ENCODE assay signal across 30 cellular contexts in the genomic region with DNA sequence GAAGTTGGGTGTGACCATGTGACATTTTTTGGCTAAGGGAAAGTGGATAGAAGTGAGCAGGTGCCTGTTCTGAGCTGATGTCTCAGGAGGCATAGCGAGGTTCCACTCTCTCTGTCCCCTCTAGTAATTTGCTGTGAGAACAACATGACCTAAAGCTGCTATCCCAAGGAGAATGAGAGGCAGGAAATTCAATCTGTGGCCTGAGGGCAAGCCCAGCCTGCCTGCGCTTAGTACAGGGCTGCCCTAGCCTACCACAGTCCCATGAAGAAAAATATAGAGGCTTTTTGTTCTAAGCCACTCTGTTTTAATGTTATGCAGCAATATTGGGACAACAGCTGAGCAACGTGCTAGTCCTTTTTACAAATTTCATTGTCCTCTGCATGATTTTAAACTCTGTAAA.
"Had no signal": no experiment of that assay in that cellular context is flagged by ENCODE, and none has a peak within 500 bp of the region (broad histone marks: within the 10 kb centered on the region; RNA-seq: fewer than 3 reads in every experiment).

No MANE protein-coding gene starts in this region.

- H3K9me3 Mint-ChIP-seq: activated naive CD4-positive, alpha-beta T cell treated with anti-CD3 and anti-CD28 coated beads for 36 hours; activated naive CD8-positive, alpha-beta T cell treated with anti-CD3 and anti-CD28 coated beads for 36 hours; brain; type B pancreatic cell had no signal

- H3K27me3 Mint-ChIP-seq: type B pancreatic cell had no signal

- H3K4me1 ChIP-seq: ascending aorta, colonic mucosa, gastroesophageal sphincter, prostate gland had no signal

- H3K4me3 ChIP-seq: adrenal gland, ascending aorta, cardiac muscle cell, colonic mucosa, gastroesophageal sphincter, ovary, prostate gland, skin epidermis, uterus had no signal

- H3K9me3 ChIP-seq: adrenal gland, ascending aorta, colonic mucosa, gastroesophageal sphincter, ovary, prostate gland, uterus had no signal

- H3K27ac ChIP-seq: adrenal gland, ascending aorta, cardiac muscle cell, colonic mucosa, gastroesophageal sphincter, ovary, prostate gland, skin epidermis had no signal

- H3K4me1 Mint-ChIP-seq: activated naive CD8-positive, alpha-beta T cell treated with anti-CD3 and anti-CD28 coated beads for 36 hours; immature natural killer cell; natural killer cell; stimulated activated effector memory CD8-positive, alpha-beta T cell treated with anti-CD3 and anti-CD28 coated beads, Interleukin-12 subunit alpha, Interleukin-12 subunit beta, amount 100 ng/mL, for 72 hours; stimulated activated naive CD8-positive, alpha-beta T cell treated with anti-CD3 and anti-CD28 coated beads, Interleukin-15, amount 100 ng/mL, for 72 hours had no signal

- H3K4me3 Mint-ChIP-seq: activated naive CD4-positive, alpha-beta T cell treated with anti-CD3 and anti-CD28 coated beads for 36 hours; activated naive CD8-positive, alpha-beta T cell treated with anti-CD3 and anti-CD28 coated beads for 36 hours; brain; immature natural killer cell; natural killer cell; stimulated activated effector memory CD8-positive, alpha-beta T cell treated with anti-CD3 and anti-CD28 coated beads, Interleukin-12 subunit alpha, Interleukin-12 subunit beta, amount 100 ng/mL, for 72 hours; stimulated activated naive CD8-positive, alpha-beta T cell treated with anti-CD3 and anti-CD28 coated beads, Interleukin-15, amount 100 ng/mL, for 72 hours; type B pancreatic cell had no signal

- H3K36me3 ChIP-seq: adrenal gland, ascending aorta, cardiac muscle cell, colonic mucosa, gastroesophageal sphincter, ovary, prostate gland, uterus had no signal

- H3K27me3 ChIP-seq: adrenal gland, ascending aorta, cardiac muscle cell, colonic mucosa, gastroesophageal sphincter, ovary, uterus had no signal

- DNase-seq: activated CD4-positive, alpha-beta T cell treated with anti-CD3 and anti-CD28 coated beads for 48 hours; activated CD4-positive, alpha-beta T cell treated with anti-CD3 and anti-CD28 coated beads, Interleukin-2, amount 50 U/mL, for 48 hours; activated CD8-positive, alpha-beta memory T cell treated with anti-CD3 and anti-CD28 coated beads for 24 hours; activated effector memory CD4-positive, alpha-beta T cell treated with anti-CD3 and anti-CD28 coated beads, Interleukin-2, amount 50 U/mL, for 16 hours; activated naive CD4-positive, alpha-beta T cell treated with anti-CD3 and anti-CD28 coated beads for 36 hours; activated naive CD8-positive, alpha-beta T cell treated with anti-CD3 and anti-CD28 coated beads for 36 hours; adrenal gland; cerebellar nuclear complex; colonic mucosa; effector memory CD4-positive, alpha-beta T cell; head of caudate nucleus; hippocampal formation; immature natural killer cell; natural killer cell; ovary; retina; stimulated activated CD4-positive, alpha-beta T cell treated with anti-CD3 and anti-CD28 coated beads, Interleukin-12 subunit alpha, Interleukin-12 subunit beta, amount 100 ng/mL, for 4 hours; stimulated activated CD4-positive, alpha-beta T cell treated with anti-CD3 and anti-CD28 coated beads, Interleukin-4, amount 100 ng/mL, for 1 hour; stimulated activated naive CD8-positive, alpha-beta T cell treated with anti-CD3 and anti-CD28 coated beads, Interleukin-15, amount 100 ng/mL, for 72 hours; substantia nigra; uterus had no signal

- ATAC-seq: gastroesophageal sphincter; natural killer cell; sciatic nerve; stimulated activated effector memory CD8-positive, alpha-beta T cell treated with anti-CD3 and anti-CD28 coated beads, Interleukin-12 subunit alpha, Interleukin-12 subunit beta, amount 100 ng/mL, for 72 hours; stimulated activated naive CD8-positive, alpha-beta T cell treated with anti-CD3 and anti-CD28 coated beads, Interleukin-15, amount 100 ng/mL, for 72 hours had no signal

- H3K36me3 Mint-ChIP-seq: activated naive CD8-positive, alpha-beta T cell treated with anti-CD3 and anti-CD28 coated beads for 36 hours; natural killer cell; stimulated activated effector memory CD8-positive, alpha-beta T cell treated with anti-CD3 and anti-CD28 coated beads, Interleukin-12 subunit alpha, Interleukin-12 subunit beta, amount 100 ng/mL, for 72 hours had no signal

- H3K27ac Mint-ChIP-seq: activated naive CD4-positive, alpha-beta T cell treated with anti-CD3 and anti-CD28 coated beads for 36 hours; activated naive CD8-positive, alpha-beta T cell treated with anti-CD3 and anti-CD28 coated beads for 36 hours; brain; immature natural killer cell; natural killer cell; stimulated activated effector memory CD8-positive, alpha-beta T cell treated with anti-CD3 and anti-CD28 coated beads, Interleukin-12 subunit alpha, Interleukin-12 subunit beta, amount 100 ng/mL, for 72 hours; stimulated activated naive CD8-positive, alpha-beta T cell treated with anti-CD3 and anti-CD28 coated beads, Interleukin-15, amount 100 ng/mL, for 72 hours; type B pancreatic cell had no signal
